In the genomic region with DNA sequence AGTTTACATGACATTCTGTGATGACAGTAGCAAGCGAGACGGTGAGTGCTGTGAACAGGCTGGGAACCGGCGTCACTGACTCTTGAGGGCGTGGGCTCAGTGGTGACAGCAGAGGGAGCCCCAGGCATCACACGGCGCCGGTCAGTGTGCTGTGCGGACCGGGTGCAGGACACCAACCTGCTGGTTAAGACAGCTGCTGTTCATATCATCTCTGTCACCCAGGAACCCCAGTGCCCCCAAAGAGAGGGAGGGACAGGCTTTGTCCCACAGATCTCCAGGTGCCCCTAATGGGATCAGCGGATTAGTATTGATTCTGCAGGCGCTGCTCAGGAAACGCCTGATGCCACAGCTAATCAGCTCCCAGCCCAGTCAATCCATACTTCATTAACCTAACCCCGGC, we compare ENCODE assay signal across 10 cellular contexts. TPM values are rescaled to one million over a fixed set of nuclear protein-coding genes. Genes with fewer than 3 reads are reported as not detected.
DNase-seq lines count a peak whose midpoint lies in the region; ATAC-seq and TF ChIP-seq lines count a peak whose summit lies in the region.
"Had no signal": no experiment of that assay in that cellular context is flagged by ENCODE, and none has a peak within 500 bp of the region (broad histone marks: within the 10 kb centered on the region; RNA-seq: fewer than 3 reads in every experiment).

No MANE protein-coding gene starts in this region.

- ATAC-seq in foreskin keratinocyte (no peak), HG03460 (IDR thresholded peaks at IDR 0.05; ENCODE audit: unreplicated experiment) (no peak)
- no peak for ATAC-seq in activated T-helper 17 cell treated with anti-CD3 and anti-CD28 coated beads, Interleukin-2, amount 50 U/mL, for 72 hours (replicated peaks)

- no peaks in the 10 kb centered on the region for H3K9me3 Mint-ChIP-seq in activated T-helper 17 cell treated with anti-CD3 and anti-CD28 coated beads, Interleukin-2, amount 50 U/mL, for 72 hours

- H3K27ac ChIP-seq in foreskin keratinocyte, result no peak overlapping the region

- H3K4me1 Mint-ChIP-seq in activated T-helper 17 cell treated with anti-CD3 and anti-CD28 coated beads, Interleukin-2, amount 50 U/mL, for 72 hours, result no peaks in the 10 kb centered on the region

- no peaks in the 10 kb centered on the region for H3K4me1 ChIP-seq in foreskin keratinocyte

- no peaks in the 10 kb centered on the region for H3K36me3 Mint-ChIP-seq in activated T-helper 17 cell treated with anti-CD3 and anti-CD28 coated beads, Interleukin-2, amount 50 U/mL, for 72 hours (ENCODE audit: low read depth)

- H3K27ac Mint-ChIP-seq in activated T-helper 17 cell treated with anti-CD3 and anti-CD28 coated beads, Interleukin-2, amount 50 U/mL, for 72 hours, result no peak overlapping the region

- H3K27me3 Mint-ChIP-seq in activated T-helper 17 cell treated with anti-CD3 and anti-CD28 coated beads, Interleukin-2, amount 50 U/mL, for 72 hours, result peaks cover 9% of the 10 kb centered on the region

- no peaks in the 10 kb centered on the region for H3K27me3 ChIP-seq in foreskin keratinocyte

- TF ChIP-seq CTCF in foreskin keratinocyte (conservative IDR thresholded peaks at IDR 0.05), result peak; percentile 3

- DNase-seq in ELF-1 (ENCODE audit: low read depth, low spot score) (peak; percentile 35), NCI-H524 (lab: John Stamatoyannopoulos, UW) (peak; percentile 54 to 77), foreskin keratinocyte (no peak), occipital lobe (lab: John Stamatoyannopoulos, UW) (peak; percentile 38), ureter (ENCODE audit: low spot score) (no peak), HPDE6-E6E7 (ENCODE audit: extremely low spot score) (no peak)
- DNase-seq: MM.1S had no signal

- H3K4me3 Mint-ChIP-seq in activated T-helper 17 cell treated with anti-CD3 and anti-CD28 coated beads, Interleukin-2, amount 50 U/mL, for 72 hours, result no peak overlapping the region

RNA-seq across cellular contexts. Expression of gene B3GAT1, which starts 18.4 kb away (rescaled TPM):
- total RNA-seq in foreskin keratinocyte (0.03 and 0.07 TPM in 2 replicates), occipital lobe (34.6 TPM), ureter (8.6 TPM)
- 0.03 and 0.09 TPM in 2 replicates for polyA plus RNA-seq in foreskin keratinocyte
- total RNA-seq in activated T-helper 17 cell treated with anti-CD3 and anti-CD28 coated beads, Interleukin-2, amount 50 U/mL, for 72 hours, result under 1 TPM; 0.16 to 0.17 TPM
- total RNA-seq: myocyte had no signal

Comparison
In these comparisons a context has a peak if more than half of its experiments do, and no peak if none do; other contexts are left out.
1. DNase-seq: peak in ELF-1 (single experiment), NCI-H524 (2 of 2) and occipital lobe (single experiment); none in foreskin keratinocyte (0 of 2), ureter (single experiment) and HPDE6-E6E7 (single experiment).